15 cellular contexts compared by ENCODE assay signal in the genomic region with DNA sequence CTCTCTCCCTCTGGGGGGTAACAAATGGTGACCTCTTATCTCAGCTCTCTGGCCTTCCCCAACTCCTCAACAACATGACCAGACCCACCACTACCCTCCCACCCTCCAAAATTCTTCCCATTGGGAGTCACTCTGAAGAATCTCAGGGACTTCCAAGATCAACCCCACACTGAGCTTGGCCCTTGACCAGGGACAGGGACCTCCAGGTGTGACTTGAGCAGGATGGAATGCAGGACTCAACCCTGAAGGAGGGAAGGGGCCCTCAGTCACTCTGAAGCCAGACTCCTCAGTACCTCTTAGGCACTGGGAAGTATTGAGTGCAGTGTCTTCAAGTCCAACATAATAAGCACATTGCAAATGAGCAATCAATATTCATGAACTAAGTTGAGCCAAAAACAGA.
"Had no signal": no experiment of that assay in that cellular context is flagged by ENCODE, and none has a peak within 500 bp of the region (broad histone marks: within the 10 kb centered on the region; RNA-seq: fewer than 3 reads in every experiment).

No MANE protein-coding gene starts in this region.

- H3K27me3 ChIP-seq: brain microvascular endothelial cell, tibial artery had no signal

- H3K27ac ChIP-seq: brain microvascular endothelial cell, tibial artery had no signal

- H3K4me3 ChIP-seq: tibial artery had no signal

- DNase-seq: activated CD4-positive, alpha-beta T cell treated with anti-CD3 and anti-CD28 coated beads, Interleukin-2, amount 10 ng/mL, durations not matched to agents 7 days and 5 days; activated CD4-positive, CD25-positive, alpha-beta regulatory T cell treated with anti-CD3 and anti-CD28 coated beads, Interleukin-2, amount 50 U/mL, for 72 hours; activated CD8-positive, alpha-beta memory T cell treated with anti-CD3 and anti-CD28 coated beads, Interleukin-2, amount 10 ng/mL, durations not matched to agents 7 days and 5 days; activated CD8-positive, alpha-beta T cell treated with anti-CD3 and anti-CD28 coated beads for 36 hours; activated gamma-delta T cell treated with Interleukin-2 at 50 U/mL for 16 hours; brain microvascular endothelial cell; dermis blood vessel endothelial cell; effector memory CD4-positive, alpha-beta T cell; foreskin melanocyte; hippocampal formation; left cardiac atrium; nephron progenitor cell; stimulated activated CD4-positive, alpha-beta T cell treated with anti-CD3 and anti-CD28 coated beads, Interleukin-4, amount 100 ng/mL, for 4 hours; tibial artery; WERI-Rb-1 had no signal

- H3K36me3 ChIP-seq: brain microvascular endothelial cell, tibial artery, WERI-Rb-1 had no signal
